ENCODE assay signal across 8 cellular contexts in genomic region chr13:44050450-44051063, GRCh38.
DNase-seq lines count a peak whose midpoint lies in the region; ATAC-seq lines count a peak whose summit lies in the region.

No MANE protein-coding gene starts in this region.

- DNase-seq in DMS53 (lab: John Stamatoyannopoulos, UW) (peak; percentile 55), Kasumi-1 (lab: John Stamatoyannopoulos, UW) (peak; percentile 39 to 71), amniotic stem cell (lab: John Stamatoyannopoulos, UW) (peak; percentile 11), kidney glomerular epithelial cell (lab: John Stamatoyannopoulos, UW) (peak; percentile 36), H7 (no peak), GM19238 (ENCODE audit: insufficient read length, low spot score) (no peak)
- no peak for DNase-seq in stimulated activated CD8-positive, alpha-beta memory T cell treated with anti-CD3 and anti-CD28 coated beads, Interleukin-4, amount 100 ng/mL, for 48 hours

- no peaks in the 10 kb centered on the region for H3K27me3 ChIP-seq in H7 (ENCODE audit: control insufficient read depth, insufficient read depth, low read length)

- H3K36me3 ChIP-seq in H7 (replicated peaks; ENCODE audit: control insufficient read depth, insufficient read depth, low read length), result no peaks in the 10 kb centered on the region

- ATAC-seq in GM21529 (IDR thresholded peaks at IDR 0.05; ENCODE audit: unreplicated experiment), result no peak

- no peak overlapping the region for H3K4me3 ChIP-seq in H7 (ENCODE audit: insufficient read depth, low read depth, low read length)

Comparison
In these comparisons a context has a peak if more than half of its experiments do, and no peak if none do; other contexts are left out.
1. DNase-seq: peak in DMS53 (single experiment), Kasumi-1 (2 of 2), amniotic stem cell (single experiment) and kidney glomerular epithelial cell (single experiment); none in H7 (single experiment), stimulated activated CD8-positive, alpha-beta memory T cell treated with anti-CD3 and anti-CD28 coated beads, Interleukin-4, amount 100 ng/mL, for 48 hours (single experiment) and GM19238 (single experiment).